In the genomic region with DNA sequence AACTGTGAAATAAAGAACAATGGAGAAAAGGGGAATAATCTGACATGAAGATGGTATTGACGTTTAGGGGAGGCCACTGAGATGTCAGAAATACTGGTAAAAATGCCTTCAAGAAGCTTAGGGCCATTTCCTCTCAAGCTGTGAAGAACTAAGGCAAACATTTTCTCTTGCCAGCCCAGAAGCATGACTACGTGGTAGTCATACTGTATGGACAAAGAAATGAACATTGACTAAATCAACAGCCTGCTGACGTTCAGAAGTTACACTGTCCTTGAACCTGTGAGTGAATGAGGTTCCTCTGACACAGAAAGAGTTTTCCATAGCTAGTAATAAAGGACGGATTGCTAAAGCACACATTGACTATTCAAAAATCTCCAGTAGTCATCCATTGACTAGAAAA, we compare ENCODE assay signal across 1 cellular context.
A peak's percentile ranks its signal among the peaks of the same experiment; 100 is the strongest.
TF ChIP-seq lines count a peak whose summit lies in the region.

No MANE protein-coding gene starts in this region.

TF ChIP-seq in HepG2, 621 proteins besides CTCF, POLR2A, EP300 and RAD21 (continued from another document and continues in another):
- TF ChIP-seq, protein P1, sequence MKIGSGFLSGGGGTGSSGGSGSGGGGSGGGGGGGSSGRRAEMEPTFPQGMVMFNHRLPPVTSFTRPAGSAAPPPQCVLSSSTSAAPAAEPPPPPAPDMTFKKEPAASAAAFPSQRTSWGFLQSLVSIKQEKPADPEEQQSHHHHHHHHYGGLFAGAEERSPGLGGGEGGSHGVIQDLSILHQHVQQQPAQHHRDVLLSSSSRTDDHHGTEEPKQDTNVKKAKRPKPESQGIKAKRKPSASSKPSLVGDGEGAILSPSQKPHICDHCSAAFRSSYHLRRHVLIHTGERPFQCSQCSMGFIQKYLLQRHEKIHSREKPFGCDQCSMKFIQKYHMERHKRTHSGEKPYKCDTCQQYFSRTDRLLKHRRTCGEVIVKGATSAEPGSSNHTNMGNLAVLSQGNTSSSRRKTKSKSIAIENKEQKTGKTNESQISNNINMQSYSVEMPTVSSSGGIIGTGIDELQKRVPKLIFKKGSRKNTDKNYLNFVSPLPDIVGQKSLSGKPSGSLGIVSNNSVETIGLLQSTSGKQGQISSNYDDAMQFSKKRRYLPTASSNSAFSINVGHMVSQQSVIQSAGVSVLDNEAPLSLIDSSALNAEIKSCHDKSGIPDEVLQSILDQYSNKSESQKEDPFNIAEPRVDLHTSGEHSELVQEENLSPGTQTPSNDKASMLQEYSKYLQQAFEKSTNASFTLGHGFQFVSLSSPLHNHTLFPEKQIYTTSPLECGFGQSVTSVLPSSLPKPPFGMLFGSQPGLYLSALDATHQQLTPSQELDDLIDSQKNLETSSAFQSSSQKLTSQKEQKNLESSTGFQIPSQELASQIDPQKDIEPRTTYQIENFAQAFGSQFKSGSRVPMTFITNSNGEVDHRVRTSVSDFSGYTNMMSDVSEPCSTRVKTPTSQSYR (CRISPR knock-in tag; IDR thresholded peaks at IDR 0.05; ENCODE audit: borderline replicate concordance), result no peak
- TF ChIP-seq, protein P2, sequence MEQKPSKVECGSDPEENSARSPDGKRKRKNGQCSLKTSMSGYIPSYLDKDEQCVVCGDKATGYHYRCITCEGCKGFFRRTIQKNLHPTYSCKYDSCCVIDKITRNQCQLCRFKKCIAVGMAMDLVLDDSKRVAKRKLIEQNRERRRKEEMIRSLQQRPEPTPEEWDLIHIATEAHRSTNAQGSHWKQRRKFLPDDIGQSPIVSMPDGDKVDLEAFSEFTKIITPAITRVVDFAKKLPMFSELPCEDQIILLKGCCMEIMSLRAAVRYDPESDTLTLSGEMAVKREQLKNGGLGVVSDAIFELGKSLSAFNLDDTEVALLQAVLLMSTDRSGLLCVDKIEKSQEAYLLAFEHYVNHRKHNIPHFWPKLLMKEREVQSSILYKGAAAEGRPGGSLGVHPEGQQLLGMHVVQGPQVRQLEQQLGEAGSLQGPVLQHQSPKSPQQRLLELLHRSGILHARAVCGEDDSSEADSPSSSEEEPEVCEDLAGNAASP (CRISPR knock-in tag; IDR thresholded peaks at IDR 0.05; ENCODE audit: borderline replicate concordance), result no peak
- TF ChIP-seq KDM3A (CRISPR knock-in tag; IDR thresholded peaks at IDR 0.05; ENCODE audit: low read depth) (no peak), HDAC6 (IDR thresholded peaks at IDR 0.05; ENCODE audit: low read depth, low read length) (no peak), ZNF841 (CRISPR knock-in tag; IDR thresholded peaks at IDR 0.05; ENCODE audit: borderline replicate concordance) (no peak), MXD4 (CRISPR knock-in tag; IDR thresholded peaks at IDR 0.05) (no peak), CHD2 (IDR thresholded peaks at IDR 0.05; ENCODE audit: low read depth, low read length) (no peak), ZNF614 (CRISPR knock-in tag; IDR thresholded peaks at IDR 0.05; ENCODE audit: borderline replicate concordance) (no peak), PAX8 (CRISPR knock-in tag; IDR thresholded peaks at IDR 0.05; ENCODE audit: borderline replicate concordance) (no peak), KLF9 (CRISPR knock-in tag; IDR thresholded peaks at IDR 0.05; ENCODE audit: low read depth) (no peak), ZBTB21 (CRISPR knock-in tag; IDR thresholded peaks at IDR 0.05) (0 out of 2 replicates have a peak, but pooled peaks have one; percentile 47), CBX2 (IDR thresholded peaks at IDR 0.05; ENCODE audit: low read depth, low read length) (no peak), CBX2 (CRISPR knock-in tag; IDR thresholded peaks at IDR 0.05; ENCODE audit: low read depth) (no peak), ZNF367 (CRISPR knock-in tag; IDR thresholded peaks at IDR 0.05; ENCODE audit: borderline replicate concordance) (no peak), ZNF138 (CRISPR knock-in tag; IDR thresholded peaks at IDR 0.05; ENCODE audit: low read depth) (no peak), SIX1 (CRISPR knock-in tag; IDR thresholded peaks at IDR 0.05; ENCODE audit: borderline replicate concordance) (no peak), HMG20B (CRISPR knock-in tag; conservative IDR thresholded peaks at IDR 0.05) (no peak), RARA (CRISPR knock-in tag; IDR thresholded peaks at IDR 0.05) (peak; percentile 91), KMT2B (CRISPR knock-in tag; IDR thresholded peaks at IDR 0.05) (no peak), ZBTB8A (CRISPR knock-in tag; IDR thresholded peaks at IDR 0.05; ENCODE audit: borderline replicate concordance, low read depth) (no peak), ZNF496 (CRISPR knock-in tag; IDR thresholded peaks at IDR 0.05; ENCODE audit: insufficient replicate concordance) (no peak), FOXA1 (IDR thresholded peaks at IDR 0.05) (no peak), FOXA1 (CRISPR knock-in tag; IDR thresholded peaks at IDR 0.05) (peak; percentile 51; the same call in 1 of the 2 replicates), TAF15 (IDR thresholded peaks at IDR 0.05; ENCODE audit: low read depth, low read length, poor library complexity, severe bottlenecking) (no peak), CEBPG (CRISPR knock-in tag; IDR thresholded peaks at IDR 0.05) (no peak), RNF2 (conservative IDR thresholded peaks at IDR 0.05; ENCODE audit: low read depth) (no peak), KDM4B (CRISPR knock-in tag; IDR thresholded peaks at IDR 0.05) (no peak), FOXA3 (CRISPR knock-in tag; IDR thresholded peaks at IDR 0.05) (peak; percentile 52), PHF21A (CRISPR knock-in tag; IDR thresholded peaks at IDR 0.05) (no peak)
- TF ChIP-seq, protein P3, sequence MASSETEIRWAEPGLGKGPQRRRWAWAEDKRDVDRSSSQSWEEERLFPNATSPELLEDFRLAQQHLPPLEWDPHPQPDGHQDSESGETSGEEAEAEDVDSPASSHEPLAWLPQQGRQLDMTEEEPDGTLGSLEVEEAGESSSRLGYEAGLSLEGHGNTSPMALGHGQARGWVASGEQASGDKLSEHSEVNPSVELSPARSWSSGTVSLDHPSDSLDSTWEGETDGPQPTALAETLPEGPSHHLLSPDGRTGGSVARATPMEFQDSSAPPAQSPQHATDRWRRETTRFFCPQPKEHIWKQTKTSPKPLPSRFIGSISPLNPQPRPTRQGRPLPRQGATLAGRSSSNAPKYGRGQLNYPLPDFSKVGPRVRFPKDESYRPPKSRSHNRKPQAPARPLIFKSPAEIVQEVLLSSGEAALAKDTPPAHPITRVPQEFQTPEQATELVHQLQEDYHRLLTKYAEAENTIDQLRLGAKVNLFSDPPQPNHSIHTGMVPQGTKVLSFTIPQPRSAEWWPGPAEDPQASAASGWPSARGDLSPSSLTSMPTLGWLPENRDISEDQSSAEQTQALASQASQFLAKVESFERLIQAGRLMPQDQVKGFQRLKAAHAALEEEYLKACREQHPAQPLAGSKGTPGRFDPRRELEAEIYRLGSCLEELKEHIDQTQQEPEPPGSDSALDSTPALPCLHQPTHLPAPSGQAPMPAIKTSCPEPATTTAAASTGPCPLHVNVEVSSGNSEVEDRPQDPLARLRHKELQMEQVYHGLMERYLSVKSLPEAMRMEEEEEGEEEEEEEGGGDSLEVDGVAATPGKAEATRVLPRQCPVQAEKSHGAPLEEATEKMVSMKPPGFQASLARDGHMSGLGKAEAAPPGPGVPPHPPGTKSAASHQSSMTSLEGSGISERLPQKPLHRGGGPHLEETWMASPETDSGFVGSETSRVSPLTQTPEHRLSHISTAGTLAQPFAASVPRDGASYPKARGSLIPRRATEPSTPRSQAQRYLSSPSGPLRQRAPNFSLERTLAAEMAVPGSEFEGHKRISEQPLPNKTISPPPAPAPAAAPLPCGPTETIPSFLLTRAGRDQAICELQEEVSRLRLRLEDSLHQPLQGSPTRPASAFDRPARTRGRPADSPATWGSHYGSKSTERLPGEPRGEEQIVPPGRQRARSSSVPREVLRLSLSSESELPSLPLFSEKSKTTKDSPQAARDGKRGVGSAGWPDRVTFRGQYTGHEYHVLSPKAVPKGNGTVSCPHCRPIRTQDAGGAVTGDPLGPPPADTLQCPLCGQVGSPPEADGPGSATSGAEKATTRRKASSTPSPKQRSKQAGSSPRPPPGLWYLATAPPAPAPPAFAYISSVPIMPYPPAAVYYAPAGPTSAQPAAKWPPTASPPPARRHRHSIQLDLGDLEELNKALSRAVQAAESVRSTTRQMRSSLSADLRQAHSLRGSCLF (CRISPR knock-in tag; IDR thresholded peaks at IDR 0.05; ENCODE audit: borderline replicate concordance), result no peak
- TF ChIP-seq, protein P4, sequence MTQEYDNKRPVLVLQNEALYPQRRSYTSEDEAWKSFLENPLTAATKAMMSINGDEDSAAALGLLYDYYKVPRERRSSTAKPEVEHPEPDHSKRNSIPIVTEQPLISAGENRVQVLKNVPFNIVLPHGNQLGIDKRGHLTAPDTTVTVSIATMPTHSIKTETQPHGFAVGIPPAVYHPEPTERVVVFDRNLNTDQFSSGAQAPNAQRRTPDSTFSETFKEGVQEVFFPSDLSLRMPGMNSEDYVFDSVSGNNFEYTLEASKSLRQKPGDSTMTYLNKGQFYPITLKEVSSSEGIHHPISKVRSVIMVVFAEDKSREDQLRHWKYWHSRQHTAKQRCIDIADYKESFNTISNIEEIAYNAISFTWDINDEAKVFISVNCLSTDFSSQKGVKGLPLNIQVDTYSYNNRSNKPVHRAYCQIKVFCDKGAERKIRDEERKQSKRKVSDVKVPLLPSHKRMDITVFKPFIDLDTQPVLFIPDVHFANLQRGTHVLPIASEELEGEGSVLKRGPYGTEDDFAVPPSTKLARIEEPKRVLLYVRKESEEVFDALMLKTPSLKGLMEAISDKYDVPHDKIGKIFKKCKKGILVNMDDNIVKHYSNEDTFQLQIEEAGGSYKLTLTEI (CRISPR knock-in tag; conservative IDR thresholded peaks at IDR 0.05), result no peak
- TF ChIP-seq, protein P5, sequence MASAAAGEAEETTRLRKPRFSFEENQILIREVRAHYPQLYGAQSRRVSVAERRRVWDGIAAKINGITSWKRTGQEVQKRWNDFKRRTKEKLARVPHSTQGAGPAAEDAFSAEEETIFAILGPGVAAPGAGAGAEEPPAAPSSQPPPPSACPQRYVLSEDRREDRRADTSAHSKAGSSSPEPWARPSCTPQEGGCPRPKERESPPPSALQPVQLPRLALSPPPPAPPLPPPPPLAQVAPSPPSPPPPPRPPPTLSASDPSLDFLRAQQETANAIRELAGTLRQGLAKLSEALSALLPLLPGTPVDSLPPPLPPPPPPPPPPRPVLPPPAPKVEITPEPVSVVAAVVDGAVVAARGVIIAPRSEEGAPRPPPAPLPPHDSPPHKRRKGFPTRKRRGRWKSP (CRISPR knock-in tag; IDR thresholded peaks at IDR 0.05), result no peak
- TF ChIP-seq, protein P6, sequence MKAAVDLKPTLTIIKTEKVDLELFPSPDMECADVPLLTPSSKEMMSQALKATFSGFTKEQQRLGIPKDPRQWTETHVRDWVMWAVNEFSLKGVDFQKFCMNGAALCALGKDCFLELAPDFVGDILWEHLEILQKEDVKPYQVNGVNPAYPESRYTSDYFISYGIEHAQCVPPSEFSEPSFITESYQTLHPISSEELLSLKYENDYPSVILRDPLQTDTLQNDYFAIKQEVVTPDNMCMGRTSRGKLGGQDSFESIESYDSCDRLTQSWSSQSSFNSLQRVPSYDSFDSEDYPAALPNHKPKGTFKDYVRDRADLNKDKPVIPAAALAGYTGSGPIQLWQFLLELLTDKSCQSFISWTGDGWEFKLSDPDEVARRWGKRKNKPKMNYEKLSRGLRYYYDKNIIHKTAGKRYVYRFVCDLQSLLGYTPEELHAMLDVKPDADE (CRISPR knock-in tag; IDR thresholded peaks at IDR 0.05), result no peak
- TF ChIP-seq, protein P7, sequence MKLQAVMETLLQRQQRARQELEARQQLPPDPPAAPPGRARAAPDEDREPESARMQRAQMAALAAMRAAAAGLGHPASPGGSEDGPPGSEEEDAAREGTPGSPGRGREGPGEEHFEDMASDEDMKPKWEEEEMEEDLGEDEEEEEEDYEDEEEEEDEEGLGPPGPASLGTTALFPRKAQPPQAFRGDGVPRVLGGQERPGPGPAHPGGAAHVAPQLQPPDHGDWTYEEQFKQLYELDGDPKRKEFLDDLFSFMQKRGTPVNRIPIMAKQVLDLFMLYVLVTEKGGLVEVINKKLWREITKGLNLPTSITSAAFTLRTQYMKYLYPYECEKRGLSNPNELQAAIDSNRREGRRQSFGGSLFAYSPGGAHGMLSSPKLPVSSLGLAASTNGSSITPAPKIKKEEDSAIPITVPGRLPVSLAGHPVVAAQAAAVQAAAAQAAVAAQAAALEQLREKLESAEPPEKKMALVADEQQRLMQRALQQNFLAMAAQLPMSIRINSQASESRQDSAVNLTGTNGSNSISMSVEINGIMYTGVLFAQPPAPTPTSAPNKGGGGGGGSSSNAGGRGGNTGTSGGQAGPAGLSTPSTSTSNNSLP (IDR thresholded peaks at IDR 0.05; ENCODE audit: low read depth, low read length), result no peak
- TF ChIP-seq, protein P8, sequence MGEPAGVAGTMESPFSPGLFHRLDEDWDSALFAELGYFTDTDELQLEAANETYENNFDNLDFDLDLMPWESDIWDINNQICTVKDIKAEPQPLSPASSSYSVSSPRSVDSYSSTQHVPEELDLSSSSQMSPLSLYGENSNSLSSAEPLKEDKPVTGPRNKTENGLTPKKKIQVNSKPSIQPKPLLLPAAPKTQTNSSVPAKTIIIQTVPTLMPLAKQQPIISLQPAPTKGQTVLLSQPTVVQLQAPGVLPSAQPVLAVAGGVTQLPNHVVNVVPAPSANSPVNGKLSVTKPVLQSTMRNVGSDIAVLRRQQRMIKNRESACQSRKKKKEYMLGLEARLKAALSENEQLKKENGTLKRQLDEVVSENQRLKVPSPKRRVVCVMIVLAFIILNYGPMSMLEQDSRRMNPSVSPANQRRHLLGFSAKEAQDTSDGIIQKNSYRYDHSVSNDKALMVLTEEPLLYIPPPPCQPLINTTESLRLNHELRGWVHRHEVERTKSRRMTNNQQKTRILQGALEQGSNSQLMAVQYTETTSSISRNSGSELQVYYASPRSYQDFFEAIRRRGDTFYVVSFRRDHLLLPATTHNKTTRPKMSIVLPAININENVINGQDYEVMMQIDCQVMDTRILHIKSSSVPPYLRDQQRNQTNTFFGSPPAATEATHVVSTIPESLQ (CRISPR knock-in tag; conservative IDR thresholded peaks at IDR 0.05), result no peak
- TF ChIP-seq, protein P9, sequence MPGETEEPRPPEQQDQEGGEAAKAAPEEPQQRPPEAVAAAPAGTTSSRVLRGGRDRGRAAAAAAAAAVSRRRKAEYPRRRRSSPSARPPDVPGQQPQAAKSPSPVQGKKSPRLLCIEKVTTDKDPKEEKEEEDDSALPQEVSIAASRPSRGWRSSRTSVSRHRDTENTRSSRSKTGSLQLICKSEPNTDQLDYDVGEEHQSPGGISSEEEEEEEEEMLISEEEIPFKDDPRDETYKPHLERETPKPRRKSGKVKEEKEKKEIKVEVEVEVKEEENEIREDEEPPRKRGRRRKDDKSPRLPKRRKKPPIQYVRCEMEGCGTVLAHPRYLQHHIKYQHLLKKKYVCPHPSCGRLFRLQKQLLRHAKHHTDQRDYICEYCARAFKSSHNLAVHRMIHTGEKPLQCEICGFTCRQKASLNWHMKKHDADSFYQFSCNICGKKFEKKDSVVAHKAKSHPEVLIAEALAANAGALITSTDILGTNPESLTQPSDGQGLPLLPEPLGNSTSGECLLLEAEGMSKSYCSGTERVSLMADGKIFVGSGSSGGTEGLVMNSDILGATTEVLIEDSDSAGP (CRISPR knock-in tag; IDR thresholded peaks at IDR 0.05; ENCODE audit: borderline replicate concordance), result no peak
- TF ChIP-seq, protein P10, sequence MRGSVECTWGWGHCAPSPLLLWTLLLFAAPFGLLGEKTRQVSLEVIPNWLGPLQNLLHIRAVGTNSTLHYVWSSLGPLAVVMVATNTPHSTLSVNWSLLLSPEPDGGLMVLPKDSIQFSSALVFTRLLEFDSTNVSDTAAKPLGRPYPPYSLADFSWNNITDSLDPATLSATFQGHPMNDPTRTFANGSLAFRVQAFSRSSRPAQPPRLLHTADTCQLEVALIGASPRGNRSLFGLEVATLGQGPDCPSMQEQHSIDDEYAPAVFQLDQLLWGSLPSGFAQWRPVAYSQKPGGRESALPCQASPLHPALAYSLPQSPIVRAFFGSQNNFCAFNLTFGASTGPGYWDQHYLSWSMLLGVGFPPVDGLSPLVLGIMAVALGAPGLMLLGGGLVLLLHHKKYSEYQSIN (CRISPR knock-in tag; IDR thresholded peaks at IDR 0.05; ENCODE audit: borderline replicate concordance), result no peak
